Comparison of ENCODE assay signal across 20 cellular contexts in the genomic region with DNA sequence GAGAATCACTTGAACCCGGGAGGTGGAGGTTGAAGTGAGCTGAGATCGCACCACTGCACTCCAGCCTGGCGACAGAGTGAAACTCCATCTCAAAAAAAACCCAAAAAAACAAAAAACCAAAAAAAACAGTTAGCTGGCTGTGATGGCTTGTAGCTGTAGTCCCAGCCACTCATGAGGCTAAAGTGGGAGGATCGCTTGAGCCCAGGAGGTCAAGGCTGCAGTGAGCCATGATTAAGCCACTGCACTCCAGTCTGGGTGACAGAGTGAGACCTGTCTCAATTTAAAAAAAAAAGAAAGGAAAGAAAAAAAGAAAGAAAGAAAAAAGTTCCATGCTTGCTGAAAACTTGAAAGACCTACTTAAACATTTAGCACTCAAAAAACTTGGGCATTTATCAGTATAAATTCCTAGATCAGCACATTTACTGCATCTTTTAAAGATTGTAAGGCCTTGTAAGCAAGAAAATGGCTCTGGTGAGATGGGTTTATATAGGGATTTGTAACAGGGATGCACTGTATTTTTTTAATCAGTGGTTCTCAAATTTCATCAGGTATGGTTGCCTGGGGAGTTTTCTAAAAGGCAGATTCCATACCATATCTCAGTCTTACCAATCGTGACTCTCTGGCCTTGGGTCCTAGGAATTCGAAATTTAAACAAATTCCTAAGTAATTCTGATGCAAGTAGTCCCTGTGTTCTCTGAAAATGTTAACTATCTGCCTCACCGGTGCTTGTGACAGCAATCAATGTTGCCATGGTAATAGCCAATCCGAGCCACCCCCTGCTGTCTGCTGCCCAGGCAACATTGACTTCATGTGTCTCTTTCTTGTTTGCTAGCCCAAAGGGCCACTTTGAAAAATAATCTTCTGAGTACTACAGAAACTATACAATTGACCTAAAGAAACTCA. TPM values are rescaled to one million over a fixed set of nuclear protein-coding genes. Genes with fewer than 3 reads are reported as not detected.
DNase-seq lines count a peak whose midpoint lies in the region; ATAC-seq, FAIRE-seq and TF ChIP-seq lines count a peak whose summit lies in the region.
"Had no signal": no experiment of that assay in that cellular context is flagged by ENCODE, and none has a peak within 500 bp of the region (broad histone marks: within the 10 kb centered on the region; RNA-seq: fewer than 3 reads in every experiment).

No MANE protein-coding gene starts in this region.

- no peaks in the 10 kb centered on the region for H3K79me2 ChIP-seq in K562 (ENCODE audit: control insufficient read depth, insufficient read depth, low read length)

- H3K27ac ChIP-seq in K562 (ENCODE audit: extremely low read depth, low read depth, low read length): no peak overlapping the region
- no peak overlapping the region for H3K27ac ChIP-seq in CD4-positive, alpha-beta T cell (ENCODE audit: low read depth, low read length)
- H3K27ac ChIP-seq: heart right ventricle had no signal

- no peak for TF ChIP-seq RAD21 in K562 (CRISPR knock-in tag; conservative IDR thresholded peaks at IDR 0.05 in 1 of 2, IDR thresholded peaks at IDR 0.05 in 1 of 2)

- 31% methylated on average over 6 of the region's 8 CpGs for WGBS in K562 (ENCODE audit: insufficient coverage, low coverage, missing lambda C conversion rate)

- H3K4me2 ChIP-seq in K562 (ENCODE audit: insufficient read depth, low read length): no peak overlapping the region

- TF ChIP-seq POLR2A in K562 (conservative IDR thresholded peaks at IDR 0.05): no peak

- no peaks in the 10 kb centered on the region for H3K27me3 Mint-ChIP-seq in CD4-positive, alpha-beta T cell

- ATAC-seq in K562: no peak
- ATAC-seq in CD4-positive, alpha-beta T cell (ENCODE audit: poor library complexity): no peak
- ATAC-seq: activated CD4-positive, CD25-positive, alpha-beta regulatory T cell treated with anti-CD3 and anti-CD28 coated beads, Interleukin-2, amount 50 U/mL, for 24 hours; heart right ventricle had no signal

- H3K9me3 Mint-ChIP-seq in CD4-positive, alpha-beta T cell: no peaks in the 10 kb centered on the region

- no peaks in the 10 kb centered on the region for H4K20me1 ChIP-seq in K562 (replicated peaks; ENCODE audit: control insufficient read depth, insufficient read depth, low read length)

- no peak for TF ChIP-seq CTCF in AG09319 (IDR thresholded peaks at IDR 0.05; ENCODE audit: low read depth, low read length)
- TF ChIP-seq CTCF in K562 (IDR thresholded peaks at IDR 0.05 in 2 of 3, conservative IDR thresholded peaks at IDR 0.05 in 1 of 3; ENCODE audit: insufficient read depth in 2 of 3, low read depth in 1 of 3, low read length in 3 of 3): no peak
- TF ChIP-seq CTCF in CD4-positive, alpha-beta T cell (IDR thresholded peaks at IDR 0.05): no peak

- no peak overlapping the region for H3K4me3 Mint-ChIP-seq in CD4-positive, alpha-beta T cell
- H3K4me3 Mint-ChIP-seq: activated naive CD8-positive, alpha-beta T cell had no signal

- POLR2A ChIA-PET in K562 (lab: Yijun Ruan, JAX): interaction anchor here (1.0 kb wide), 1 partner anchor 10 kb away, joined by 4 read pairs; no protein-coding TSS in a partner anchor
- POLR2A ChIA-PET in CD4-positive, alpha-beta T cell (lab: Charles Lee): interaction anchor here (1.5 kb wide), 1 partner anchor 13 kb away, joined by 4 read pairs; no protein-coding TSS in a partner anchor

- no peak overlapping the region for H3K4me3 ChIP-seq in K562
- H3K4me3 ChIP-seq: heart right ventricle had no signal

- no peak for TF ChIP-seq EP300 in K562 (IDR thresholded peaks at IDR 0.05; ENCODE audit: low read length)

- DNase-seq in AG09319 (ENCODE audit: extremely low read depth, low read depth) (peak; percentile 14), HuH-7.5 (ENCODE audit: low spot score) (peak; percentile 61), K562 (ENCODE audit: extremely low read depth in 1 of 4, low spot score in 3 of 4) (no peak)
- no peak for DNase-seq in stimulated activated CD4-positive, alpha-beta T cell treated with anti-CD3 and anti-CD28 coated beads, Interleukin-1b, Interleukin-23, amount 100 ng/mL, for 48 hours
- no peak for DNase-seq in CD4-positive, alpha-beta T cell
- no peak for DNase-seq in activated naive CD4-positive, alpha-beta T cell (lab: John Stamatoyannopoulos, UW)
- no peak for DNase-seq in activated naive CD4-positive, alpha-beta T cell treated with Interleukin-2 at 50 U/mL for 16 hours
- DNase-seq: heart right ventricle, KBM-7, mammary epithelial cell, NCI-H1105, NCI-H526, RPMI8226, small intestine, T-helper 1 cell had no signal

- H3K9me1 ChIP-seq in K562 (ENCODE audit: control insufficient read depth, insufficient read depth, low read length): no peaks in the 10 kb centered on the region

- no peak overlapping the region for H2AFZ ChIP-seq in K562 (ENCODE audit: low read depth, low read length)

- intact Hi-C loops in K562 (cut with micrococcal nuclease): no loop called here
- intact Hi-C loops in CD4-positive, alpha-beta T cell (cut with DNase I, micrococcal nuclease): no loop called here

- no peaks in the 10 kb centered on the region for H3K9me3 ChIP-seq in K562 (replicated peaks; ENCODE audit: control insufficient read depth, insufficient read depth, low read depth, low read length)
- H3K9me3 ChIP-seq in CD4-positive, alpha-beta T cell (ENCODE audit: control insufficient read depth, low read length): no peaks in the 10 kb centered on the region
- H3K9me3 ChIP-seq: neutrophil had no signal

- CTCF ChIA-PET in K562 (lab: Yijun Ruan, JAX; ENCODE audit: low intra/inter-chr PET ratio): no interaction called here
- CTCF ChIA-PET in CD4-positive, alpha-beta T cell (lab: Charles Lee): no interaction called here

- H3K4me1 ChIP-seq in K562 (replicated peaks in 1 of 2; ENCODE audit: control insufficient read depth in 2 of 2, insufficient read depth in 2 of 2, low read length in 2 of 2): no peaks in the 10 kb centered on the region; a peak in 1 of 5 replicates

- no peak overlapping the region for H3K9ac ChIP-seq in K562 (ENCODE audit: insufficient read depth in 1 of 2, low read depth in 2 of 2, low read length in 2 of 2)

- BruUV-seq in K562 (replicated peaks; lab: Mats Ljungman, UMichigan): no TSS peak

- H3K4me1 Mint-ChIP-seq in CD4-positive, alpha-beta T cell (ENCODE audit: low read depth): no peaks in the 10 kb centered on the region

- in situ Hi-C loops in K562 (cut with MboI): no loop called here

- H3K27ac Mint-ChIP-seq in CD4-positive, alpha-beta T cell: no peak overlapping the region
- H3K27ac Mint-ChIP-seq: activated naive CD8-positive, alpha-beta T cell had no signal

- H3K36me3 Mint-ChIP-seq in CD4-positive, alpha-beta T cell (ENCODE audit: low read depth): no peaks in the 10 kb centered on the region
- H3K36me3 Mint-ChIP-seq: activated naive CD8-positive, alpha-beta T cell had no signal

- FAIRE-seq in K562 (lab: Jason Lieb, UNC) (no peak), islet of Langerhans (lab: Jason Lieb, UNC) (peak; percentile 21)
- FAIRE-seq: small intestine had no signal

- H3K36me3 ChIP-seq in K562 (ENCODE audit: control insufficient read depth, insufficient read depth, low read length): no peaks in the 10 kb centered on the region
- H3K36me3 ChIP-seq: heart right ventricle, neutrophil had no signal

- no peaks in the 10 kb centered on the region for H3K27me3 ChIP-seq in K562 (ENCODE audit: control insufficient read depth in 2 of 2, insufficient read depth in 2 of 2, low read length in 2 of 2)
- H3K27me3 ChIP-seq in CD4-positive, alpha-beta T cell (ENCODE audit: control insufficient read depth, insufficient read depth, low read length): no peaks in the 10 kb centered on the region
- H3K27me3 ChIP-seq: heart right ventricle, neutrophil had no signal

TF ChIP-seq in K562, 482 proteins besides CTCF, POLR2A, EP300 and RAD21 (continues in another document):
- TF ChIP-seq ZNF778 (CRISPR knock-in tag; IDR thresholded peaks at IDR 0.05) (no peak), GABPA (tag; conservative IDR thresholded peaks at IDR 0.05; ENCODE audit: low read depth) (no peak)

RNA-seq across cellular contexts. Expression of a gene that starts 11.5 kb away (rescaled TPM):
- 32.3 and 110 TPM in 2 replicates for total RNA-seq in K562 (2011; cell fraction: chromatin; rRNA removed; ENCODE audit: low replicate concordance)
- total RNA-seq in K562 (2011; cell fraction: nucleolus; rRNA removed): 13.5 and 23.3 TPM in 2 replicates
- 39.7 and 56.5 TPM in 2 replicates for total RNA-seq in K562 (2011; cell fraction: nucleoplasm; rRNA removed)
- total RNA-seq in K562 (2014; rRNA removed): 26.5 and 26.7 TPM in 2 replicates
- 26.7 and 28.1 TPM in 2 replicates for total RNA-seq in K562 (2014; rRNA removed; fragmentation: Illumina TruSeq; extraction: Trizol)
- total RNA-seq in K562 (2015; rRNA removed; fragmentation: Illumina TruSeq; extraction: Trizol): 34.4 and 40.1 TPM in 2 replicates
- 24.3 and 27.7 TPM in 2 replicates for total RNA-seq in K562 (2021)
- 28.5 and 45.2 TPM in 2 replicates for polyA plus RNA-seq in K562 (2011; rRNA removed)
- polyA plus RNA-seq in K562 (2011; cell fraction: cytosol; rRNA removed): 16.2 and 23.4 TPM in 2 replicates
- 34.0 and 36.8 TPM in 2 replicates for polyA plus RNA-seq in K562 (2011; cell fraction: nucleus; rRNA removed)
- polyA plus RNA-seq in K562 (2012): 30.9 and 45.5 TPM in 2 replicates
- polyA plus RNA-seq in K562 (2014; fragmentation: Illumina TruSeq; extraction: Trizol): 30.0 and 37.7 TPM in 2 replicates
- polyA plus RNA-seq in K562 (2014; fragmentation: Nextera tagmentation; extraction: Ambion mirVana): 10 to 100 TPM; 11.3 to 29.4 TPM
- 25.3 and 30.0 TPM in 2 replicates for polyA plus RNA-seq in K562 (2014; rRNA removed)
- 29.3 and 33.8 TPM in 2 replicates for polyA minus RNA-seq in K562 (2011; rRNA and poly(A)+ RNA removed)
- polyA minus RNA-seq in K562 (2011; cell fraction: cytosol; rRNA and poly(A)+ RNA removed): 11.8 and 15.6 TPM in 2 replicates
- 21.3 and 33.0 TPM in 2 replicates for polyA minus RNA-seq in K562 (2011; cell fraction: nucleus; rRNA and poly(A)+ RNA removed)
- 10 to 100 TPM; 43.2 to 47.8 TPM for total RNA-seq in CD4-positive, alpha-beta T cell

RNA-seq across cellular contexts. Expression of a gene that starts 41.1 kb away (rescaled TPM):
- total RNA-seq in K562 (2011; cell fraction: chromatin; rRNA removed; ENCODE audit: low replicate concordance): not detected in 2 replicates
- not detected in 2 replicates for total RNA-seq in K562 (2011; cell fraction: nucleolus; rRNA removed)
- not detected in 2 replicates for total RNA-seq in K562 (2011; cell fraction: nucleoplasm; rRNA removed)
- total RNA-seq in K562 (2014; rRNA removed): 0.04 TPM in 1 of 2 replicates, not detected in the other
- 0.07 and 0.10 TPM in 2 replicates for total RNA-seq in K562 (2014; rRNA removed; fragmentation: Illumina TruSeq; extraction: Trizol)
- not detected in 2 replicates for total RNA-seq in K562 (2015; rRNA removed; fragmentation: Illumina TruSeq; extraction: Trizol)
- 0.07 and 0.09 TPM in 2 replicates for total RNA-seq in K562 (2021)
- 0.14 and 0.15 TPM in 2 replicates for polyA plus RNA-seq in K562 (2011; rRNA removed)
- 0.06 and 0.13 TPM in 2 replicates for polyA plus RNA-seq in K562 (2011; cell fraction: cytosol; rRNA removed)
- polyA plus RNA-seq in K562 (2011; cell fraction: nucleus; rRNA removed): 0.08 and 0.09 TPM in 2 replicates
- 0.09 TPM in 1 of 2 replicates, not detected in the other for polyA plus RNA-seq in K562 (2012)
- 0.07 TPM in 1 of 2 replicates, not detected in the other for polyA plus RNA-seq in K562 (2014; fragmentation: Illumina TruSeq; extraction: Trizol)
- polyA plus RNA-seq in K562 (2014; fragmentation: Nextera tagmentation; extraction: Ambion mirVana): under 1 TPM; 0.04 to 0.06 TPM
- polyA plus RNA-seq in K562 (2014; rRNA removed): not detected in 2 replicates
- polyA minus RNA-seq in K562 (2011; rRNA and poly(A)+ RNA removed): 0.09 and 0.11 TPM in 2 replicates
- polyA minus RNA-seq in K562 (2011; cell fraction: cytosol; rRNA and poly(A)+ RNA removed): not detected in 2 replicates
- polyA minus RNA-seq in K562 (2011; cell fraction: nucleus; rRNA and poly(A)+ RNA removed): not detected in 2 replicates
- total RNA-seq in CD4-positive, alpha-beta T cell: not detected
- total RNA-seq: cerebellum, heart right ventricle had no signal

Comparison
In these comparisons a context has a peak if more than half of its experiments do, and no peak if none do; other contexts are left out.
1. DNase-seq: peak in AG09319 (single experiment) and HuH-7.5 (single experiment); none in K562 (0 of 4), stimulated activated CD4-positive, alpha-beta T cell treated with anti-CD3 and anti-CD28 coated beads, Interleukin-1b, Interleukin-23, amount 100 ng/mL, for 48 hours (single experiment), CD4-positive, alpha-beta T cell (0 of 10), activated naive CD4-positive, alpha-beta T cell (0 of 4) and activated naive CD4-positive, alpha-beta T cell treated with Interleukin-2 at 50 U/mL for 16 hours (single experiment).